8 cellular contexts compared by ENCODE assay signal in the genomic region with DNA sequence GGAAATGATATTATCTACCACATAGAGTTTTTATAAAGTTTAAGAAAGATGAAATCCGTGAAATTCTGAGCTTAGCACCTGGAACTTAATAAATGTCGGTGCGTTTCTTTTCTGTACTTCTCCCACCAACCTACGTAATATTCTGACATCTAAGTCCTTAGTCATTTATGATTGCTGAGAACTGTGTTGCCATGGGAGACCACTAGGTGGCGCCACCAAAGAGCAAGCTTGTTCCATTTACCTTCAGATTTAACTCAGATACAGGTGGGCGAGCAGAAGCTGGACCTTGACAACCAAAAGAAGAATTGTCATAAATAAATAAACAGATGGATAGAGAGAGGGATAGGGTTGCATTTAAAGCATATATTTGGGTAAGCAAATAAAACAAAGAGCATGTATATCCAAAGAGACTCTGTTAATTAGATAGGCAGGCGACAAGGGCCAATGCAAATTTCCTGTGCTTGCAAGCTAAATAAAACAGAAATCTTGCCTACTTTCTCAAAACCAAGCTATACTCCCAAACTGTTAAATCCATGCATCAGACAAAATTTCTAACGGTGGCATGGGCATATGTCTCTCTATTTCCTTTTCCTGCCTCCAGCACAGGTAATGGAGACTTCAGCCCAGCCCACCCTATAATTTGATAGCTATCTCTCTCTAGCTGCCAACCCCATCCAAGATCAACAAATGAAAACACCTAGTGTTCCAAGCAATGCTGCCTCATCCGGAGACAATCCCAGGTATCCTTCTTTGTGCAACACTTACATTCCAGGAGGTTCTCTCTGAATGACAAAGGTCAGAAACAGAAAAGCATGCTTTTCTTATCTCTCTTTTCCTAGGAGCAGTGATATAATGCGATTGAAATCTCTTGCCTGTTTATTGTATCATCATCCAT.
DNase-seq lines count a peak whose midpoint lies in the region; ATAC-seq and FAIRE-seq lines count a peak whose summit lies in the region.

No MANE protein-coding gene starts in this region.

- H3K4me1 ChIP-seq in small intestine (ENCODE audit: control insufficient read depth in 2 of 2, insufficient read depth in 1 of 2, low read depth in 1 of 2, low read length in 1 of 2) = no peaks in the 10 kb centered on the region

- H3K4me3 ChIP-seq in small intestine (ENCODE audit: low read depth in 1 of 2, low read length in 2 of 2) = no peak overlapping the region

- H3K9me3 ChIP-seq in small intestine (ENCODE audit: control insufficient read depth, low read depth) = no peaks in the 10 kb centered on the region

- H3K36me3 ChIP-seq in small intestine (ENCODE audit: control insufficient read depth in 2 of 2, insufficient read depth in 2 of 2, low read length in 2 of 2) = no peaks in the 10 kb centered on the region

- peak; percentile 14 to 15 for DNase-seq in stimulated activated CD4-positive, alpha-beta T cell treated with anti-CD3 and anti-CD28 coated beads, Interleukin-15, amount 100 ng/mL, for 48 hours (ENCODE audit: low read depth in 2 of 2)
- no peak for DNase-seq in stimulated activated CD4-positive, alpha-beta T cell treated with anti-CD3 and anti-CD28 coated beads, Interleukin-4, amount 100 ng/mL, for 24 hours
- DNase-seq in SKM-1 (lab: John Stamatoyannopoulos, UW; ENCODE audit: unreplicated experiment) (peak; percentile 18), germinal center (ENCODE audit: low spot score) (peak; percentile 18), small intestine (peak; percentile 25)

- FAIRE-seq in small intestine (lab: Jason Lieb, UNC) = no peak

- peak; percentile 72 for ATAC-seq in HG03354 (IDR thresholded peaks at IDR 0.05; ENCODE audit: poor library complexity, severe bottlenecking, unreplicated experiment)
- ATAC-seq in GM21515 (IDR thresholded peaks at IDR 0.05; ENCODE audit: unreplicated experiment) = no peak
- no peak for ATAC-seq in HG03439 (IDR thresholded peaks at IDR 0.05; ENCODE audit: unreplicated experiment)

- H3K27ac ChIP-seq in small intestine (ENCODE audit: low read depth in 1 of 2, low read length in 1 of 2) = no peak overlapping the region

- WGBS in small intestine, 3 donors = 62 to 73% (median 66%) methylated on average over 10 of the region's 10 CpGs

- no peaks in the 10 kb centered on the region for H3K27me3 ChIP-seq in small intestine (ENCODE audit: control insufficient read depth in 2 of 2, insufficient read depth in 2 of 2, low read length in 2 of 2)
